Comparison of ENCODE assay signal across 7 cellular contexts in genomic region chr11:67304511-67305113, GRCh38. TPM values are rescaled to one million over a fixed set of nuclear protein-coding genes. Genes with fewer than 3 reads are reported as not detected.
A peak's percentile ranks its signal among the peaks of the same experiment; 100 is the strongest.
DNase-seq lines count a peak whose midpoint lies in the region; ATAC-seq and TF ChIP-seq lines count a peak whose summit lies in the region.

No MANE protein-coding gene starts in this region.

- H3K27me3 ChIP-seq in spleen (replicated peaks in 1 of 7): no peaks in the 10 kb centered on the region

- H3K9me3 ChIP-seq in iPS-18c (ENCODE audit: control insufficient read depth, insufficient read depth, low read length) (no peaks in the 10 kb centered on the region), spleen (no peaks in the 10 kb centered on the region)

- H3K4me3 Mint-ChIP-seq in activated T-helper 2 cell treated with anti-CD3 and anti-CD28 coated beads, Interferon-gamma antibody, Interleukin-2, Interleukin-4, amounts not matched to agents 10 μg/mL and 5 μg/mL and 100 μg/mL, durations not matched to agents 14 hours and 24 hours and 36 hours (ENCODE audit: low read depth): peak overlapping the region; percentile 21

- no peaks in the 10 kb centered on the region for H3K9me3 Mint-ChIP-seq in activated T-helper 2 cell treated with anti-CD3 and anti-CD28 coated beads, Interferon-gamma antibody, Interleukin-2, Interleukin-4, amounts not matched to agents 10 μg/mL and 5 μg/mL and 100 μg/mL, durations not matched to agents 14 hours and 24 hours and 36 hours

- peaks cover 21% of the 10 kb centered on the region for H3K36me3 Mint-ChIP-seq in activated T-helper 2 cell treated with anti-CD3 and anti-CD28 coated beads, Interferon-gamma antibody, Interleukin-2, Interleukin-4, amounts not matched to agents 10 μg/mL and 5 μg/mL and 100 μg/mL, durations not matched to agents 14 hours and 24 hours and 36 hours (ENCODE audit: low read depth)

- peaks cover 12 to 55% (median 33%) of the 10 kb centered on the region in 6 donors for H3K4me1 ChIP-seq in spleen

- H3K27me3 Mint-ChIP-seq in activated T-helper 2 cell treated with anti-CD3 and anti-CD28 coated beads, Interferon-gamma antibody, Interleukin-2, Interleukin-4, amounts not matched to agents 10 μg/mL and 5 μg/mL and 100 μg/mL, durations not matched to agents 14 hours and 24 hours and 36 hours (ENCODE audit: low read depth): no peaks in the 10 kb centered on the region

- no peak for ATAC-seq in HG03095 (IDR thresholded peaks at IDR 0.05; ENCODE audit: unreplicated experiment)

- no peaks in the 10 kb centered on the region for H3K4me1 Mint-ChIP-seq in activated T-helper 2 cell treated with anti-CD3 and anti-CD28 coated beads, Interferon-gamma antibody, Interleukin-2, Interleukin-4, amounts not matched to agents 10 μg/mL and 5 μg/mL and 100 μg/mL, durations not matched to agents 14 hours and 24 hours and 36 hours (ENCODE audit: low read depth)

- WGBS in spleen, 5 donors: 86 to 94% (median 90%) methylated on average over 14 of the region's 14 CpGs

- H3K4me3 ChIP-seq in HFF-Myc (replicated peaks; ENCODE audit: low read depth, low read length): peak overlapping the region; percentile 64
- H3K4me3 ChIP-seq in iPS-18c (ENCODE audit: insufficient read depth, low read depth, low read length): peak overlapping the region; percentile 82
- H3K4me3 ChIP-seq in spleen: peak overlapping the region in 7 of 8 donors; percentile 70 to 91 (median 78)

- DNase-seq in HFF-Myc (ENCODE audit: extremely low read depth, low read depth) (no peak), spleen (peak; percentile 69), hepatic stellate cell (ENCODE audit: low spot score) (no peak), 8988T (no peak)
- no peak for DNase-seq in activated T-helper 2 cell treated with anti-CD3 and anti-CD28 coated beads, Interferon-gamma antibody, Interleukin-2, Interleukin-4, amounts not matched to agents 10 μg/mL and 5 μg/mL and 100 μg/mL, durations not matched to agents 14 hours and 24 hours and 36 hours (ENCODE audit: low spot score)

- peaks cover 0 to 60% (median 42%) of the 10 kb centered on the region in 6 donors for H3K36me3 ChIP-seq in spleen

- no peak for TF ChIP-seq POLR2A in spleen (IDR thresholded peaks at IDR 0.05)

- intact Hi-C loops in activated T-helper 2 cell treated with anti-CD3 and anti-CD28 coated beads, Interferon-gamma antibody, Interleukin-2, Interleukin-4, amounts not matched to agents 10 μg/mL and 5 μg/mL and 100 μg/mL, durations not matched to agents 14 hours and 24 hours and 36 hours (cut with micrococcal nuclease): no loop called here
- intact Hi-C loops in spleen (cut with DNase I; ENCODE audit: low total_unique reads): no loop called here

- no peak overlapping the region for H3K27ac Mint-ChIP-seq in activated T-helper 2 cell treated with anti-CD3 and anti-CD28 coated beads, Interferon-gamma antibody, Interleukin-2, Interleukin-4, amounts not matched to agents 10 μg/mL and 5 μg/mL and 100 μg/mL, durations not matched to agents 14 hours and 24 hours and 36 hours

- TF ChIP-seq CTCF in HFF-Myc (IDR thresholded peaks at IDR 0.05; ENCODE audit: low read depth, low read length, missing control alignments) (no peak), spleen (IDR thresholded peaks at IDR 0.05 in 8 of 11, conservative IDR thresholded peaks at IDR 0.05 in 3 of 11) (no peak)

- peak overlapping the region in 4 of 8 donors; percentile 88 to 96 (median 90) for H3K27ac ChIP-seq in spleen

RNA-seq across cellular contexts. Expression of gene SSH3, which starts 1.3 kb away (rescaled TPM):
- total RNA-seq in activated T-helper 2 cell treated with anti-CD3 and anti-CD28 coated beads, Interferon-gamma antibody, Interleukin-2, Interleukin-4, amounts not matched to agents 10 μg/mL and 5 μg/mL and 100 μg/mL, durations not matched to agents 14 hours and 24 hours and 36 hours: 12.1 and 16.2 TPM in 2 replicates
- 10 to 100 TPM; 14.6 to 31.8 (median 22.9) TPM for total RNA-seq in spleen
- polyA plus RNA-seq in spleen: 10 to 100 TPM in 1 of 3 donors, 1 to 10 TPM in 2; 4.3 to 11.1 (median 5.9) TPM

RNA-seq across cellular contexts. Expression of gene ANKRD13D, which starts 15.5 kb away (rescaled TPM):
- 119 and 135 TPM in 2 replicates for total RNA-seq in activated T-helper 2 cell treated with anti-CD3 and anti-CD28 coated beads, Interferon-gamma antibody, Interleukin-2, Interleukin-4, amounts not matched to agents 10 μg/mL and 5 μg/mL and 100 μg/mL, durations not matched to agents 14 hours and 24 hours and 36 hours
- total RNA-seq in spleen: 100 to 1,000 TPM in 5 of 7 donors, 10 to 100 TPM in 2; 67.3 to 151 (median 124) TPM
- 100 to 1,000 TPM in 2 of 3 donors, 10 to 100 TPM in 1; 65.2 to 138 (median 129) TPM for polyA plus RNA-seq in spleen

RNA-seq across cellular contexts. Expression of gene GRK2, which starts 38.3 kb away (rescaled TPM):
- 282 and 287 TPM in 2 replicates for total RNA-seq in activated T-helper 2 cell treated with anti-CD3 and anti-CD28 coated beads, Interferon-gamma antibody, Interleukin-2, Interleukin-4, amounts not matched to agents 10 μg/mL and 5 μg/mL and 100 μg/mL, durations not matched to agents 14 hours and 24 hours and 36 hours
- 100 to 1,000 TPM; 168 to 301 (median 263) TPM for total RNA-seq in spleen
- 100 to 1,000 TPM; 119 to 270 (median 192) TPM for polyA plus RNA-seq in spleen

RNA-seq across cellular contexts. Expression of gene POLD4, which starts 48.7 kb away (rescaled TPM):
- 41.1 and 50.1 TPM in 2 replicates for total RNA-seq in activated T-helper 2 cell treated with anti-CD3 and anti-CD28 coated beads, Interferon-gamma antibody, Interleukin-2, Interleukin-4, amounts not matched to agents 10 μg/mL and 5 μg/mL and 100 μg/mL, durations not matched to agents 14 hours and 24 hours and 36 hours
- 100 to 1,000 TPM in 4 of 7 donors, 10 to 100 TPM in 3; 81.4 to 159 (median 103) TPM for total RNA-seq in spleen
- polyA plus RNA-seq in spleen: 100 to 1,000 TPM; 267 to 290 (median 279) TPM
